ENCODE assay signal across 11 cellular contexts in the genomic region with DNA sequence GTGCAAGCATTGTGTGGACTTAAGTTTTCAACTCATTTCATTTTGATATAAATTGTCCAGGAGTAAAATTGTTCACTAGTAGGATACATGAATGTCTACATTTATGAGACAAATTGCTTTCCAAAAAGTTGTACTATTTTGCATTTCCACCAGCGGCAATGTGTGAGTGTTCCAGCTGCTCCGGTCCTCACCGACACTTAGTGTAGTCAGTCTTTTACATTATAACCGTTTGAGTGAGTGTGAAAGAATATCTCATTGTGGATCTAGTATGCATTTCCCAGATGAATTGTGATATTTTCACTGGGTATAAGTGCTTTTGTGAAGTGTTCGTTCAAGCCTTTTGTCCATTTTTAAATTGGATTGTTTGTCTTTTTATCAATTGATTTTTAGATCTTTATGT.
"Had no signal": no experiment of that assay in that cellular context is flagged by ENCODE, and none has a peak within 500 bp of the region (broad histone marks: within the 10 kb centered on the region; RNA-seq: fewer than 3 reads in every experiment).

No MANE protein-coding gene starts in this region.

- H3K36me3 ChIP-seq: HAP-1 had no signal

- H3K4me1 ChIP-seq: HAP-1 had no signal

- H3K4me3 Mint-ChIP-seq: GM23338, H9, HFFc6 had no signal

- H3K9ac ChIP-seq: GM23248 had no signal

- H3K4me2 ChIP-seq: GM23338 had no signal

- H3K27ac Mint-ChIP-seq: GM23338, H9, HFFc6 had no signal

- H3K4me1 Mint-ChIP-seq: GM23338 had no signal

- DNase-seq: GM23248, GOT3, H7, H9, HCEC 1CT, HFFc6 had no signal

- ATAC-seq: GM23338, HCT116 had no signal

- H2AFZ ChIP-seq: GM23248, GM23338 had no signal

- H3K4me3 ChIP-seq: GM23248, GM23338, HAP-1 had no signal

- FAIRE-seq: H1, H54 had no signal

- H3K27ac ChIP-seq: GM23248 had no signal
